Comparison of ENCODE assay signal across 8 cellular contexts in genomic region chr2:140863713-140864112, GRCh38.
DNase-seq lines count a peak whose midpoint lies in the region; ATAC-seq and TF ChIP-seq lines count a peak whose summit lies in the region.

No MANE protein-coding gene starts in this region.

- no peak overlapping the region for H2AFZ ChIP-seq in Karpas-422 (ENCODE audit: low read length)

- peak; percentile 79 for ATAC-seq in GM18868 (IDR thresholded peaks at IDR 0.05; ENCODE audit: unreplicated experiment)

- WGBS in stomach, 5 donors = 48 to 57% (median 52%) methylated on average over 2 of the region's 2 CpGs

- no peaks in the 10 kb centered on the region for H3K79me2 ChIP-seq in Karpas-422 (ENCODE audit: low read length)

- peak; percentile 32 for DNase-seq in AG08395 (ENCODE audit: low spot score)
- DNase-seq in Karpas-422 = peak; percentile 61
- peak; percentile 26 for DNase-seq in RPMI7951 (ENCODE audit: low read depth)
- peak; percentile 88 for DNase-seq in fibroblast of peridontal ligament (ENCODE audit: extremely low read depth)
- DNase-seq in stomach = no peak
- DNase-seq in GOT3 (lab: John Stamatoyannopoulos, UW) = no peak
- no peak for DNase-seq in NK-92 (lab: John Stamatoyannopoulos, UW; ENCODE audit: unreplicated experiment)

- no peaks in the 10 kb centered on the region for H3K27me3 ChIP-seq in Karpas-422 (ENCODE audit: low read length)
- no peaks in the 10 kb centered on the region for H3K27me3 ChIP-seq in stomach

- H3K9me3 ChIP-seq in Karpas-422 (ENCODE audit: low read length) = peaks cover 8% of the 10 kb centered on the region; the same call in 1 of the 2 replicates
- H3K9me3 ChIP-seq in stomach = peaks cover 0 to 2% (median 0%) of the 10 kb centered on the region in 4 donors

- no peak overlapping the region for H3K9ac ChIP-seq in Karpas-422 (ENCODE audit: low read length)

- H3K4me3 ChIP-seq in Karpas-422 (ENCODE audit: low read length) (no peak overlapping the region), stomach (no peak overlapping the region)

- TF ChIP-seq EP300 in stomach (IDR thresholded peaks at IDR 0.05) = no peak

- no peak for TF ChIP-seq POLR2A in stomach (IDR thresholded peaks at IDR 0.05)

- H3K36me3 ChIP-seq in Karpas-422 (ENCODE audit: insufficient read depth, low read length) (no peaks in the 10 kb centered on the region), stomach (no peaks in the 10 kb centered on the region)

- H3K4me2 ChIP-seq in Karpas-422 (ENCODE audit: low read depth, low read length, poor library complexity, severe bottlenecking) = no peak overlapping the region

- intact Hi-C loops in stomach (cut with DNase I; ENCODE audit: low total_unique reads) = no loop called here

- TF ChIP-seq CTCF in stomach (IDR thresholded peaks at IDR 0.05) = peak in 4 of 7 experiments; percentile 18 to 45 (median 28)

- no peaks in the 10 kb centered on the region for H3K4me1 ChIP-seq in Karpas-422 (ENCODE audit: low read length)
- H3K4me1 ChIP-seq in stomach = no peaks in the 10 kb centered on the region

- H4K20me1 ChIP-seq in Karpas-422 (ENCODE audit: insufficient read depth, low read depth, low read length) = no peaks in the 10 kb centered on the region

- no peaks in the 10 kb centered on the region for H3K9me2 ChIP-seq in Karpas-422 (replicated peaks; ENCODE audit: insufficient read depth, low read length)

- H3K27ac ChIP-seq in Karpas-422 (ENCODE audit: low read length) (no peak overlapping the region), stomach (no peak overlapping the region)

Comparison
In these comparisons a context has a peak if more than half of its experiments do, and no peak if none do; other contexts are left out.
1. DNase-seq: peak in AG08395 (single experiment), Karpas-422 (single experiment), RPMI7951 (single experiment) and fibroblast of peridontal ligament (single experiment); none in stomach (single experiment), GOT3 (single experiment) and NK-92 (single experiment).